19 cellular contexts compared by ENCODE assay signal in genomic region chr20:24871429-24872213, GRCh38.
"Had no signal": no experiment of that assay in that cellular context is flagged by ENCODE, and none has a peak within 500 bp of the region (broad histone marks: within the 10 kb centered on the region; RNA-seq: fewer than 3 reads in every experiment).

No MANE protein-coding gene starts in this region.

- H3K4me3 Mint-ChIP-seq: activated CD8-positive, alpha-beta memory T cell treated with anti-CD3 and anti-CD28 coated beads, Interleukin-2, amount 10 ng/mL, durations not matched to agents 7 days and 5 days; activated naive CD8-positive, alpha-beta T cell; activated T-cell treated with anti-CD3 and anti-CD28 coated beads, Interleukin-2, amount 50 U/mL, for 4 hours; brain; central memory CD8-positive, alpha-beta T cell; naive thymus-derived CD8-positive, alpha-beta T cell; stimulated activated naive B cell treated with anti-CD40 and anti-IgM and Interleukin-4, amounts not matched to agents 10 μg/mL and 1 μg/mL and 100 μg/mL, for 72 hours had no signal

- ATAC-seq: activated CD8-positive, alpha-beta memory T cell treated with anti-CD3 and anti-CD28 coated beads, Interleukin-2, amount 10 ng/mL, durations not matched to agents 7 days and 5 days; activated T-cell treated with anti-CD3 and anti-CD28 coated beads, Interleukin-2, amount 50 U/mL, for 4 hours; lower lobe of right lung; naive thymus-derived CD8-positive, alpha-beta T cell; psoas muscle; sciatic nerve had no signal

- H3K9me3 Mint-ChIP-seq: activated T-cell treated with anti-CD3 and anti-CD28 coated beads, Interleukin-2, amount 50 U/mL, for 4 hours; central memory CD8-positive, alpha-beta T cell; naive thymus-derived CD8-positive, alpha-beta T cell; stimulated activated naive B cell treated with anti-CD40 and anti-IgM and Interleukin-4, amounts not matched to agents 10 μg/mL and 1 μg/mL and 100 μg/mL, for 72 hours had no signal

- H3K27me3 Mint-ChIP-seq: activated CD8-positive, alpha-beta memory T cell treated with anti-CD3 and anti-CD28 coated beads, Interleukin-2, amount 10 ng/mL, durations not matched to agents 7 days and 5 days had no signal

- H3K27ac Mint-ChIP-seq: activated CD8-positive, alpha-beta memory T cell treated with anti-CD3 and anti-CD28 coated beads, Interleukin-2, amount 10 ng/mL, durations not matched to agents 7 days and 5 days; activated naive CD8-positive, alpha-beta T cell; brain; stimulated activated naive B cell treated with anti-CD40 and anti-IgM and Interleukin-4, amounts not matched to agents 10 μg/mL and 1 μg/mL and 100 μg/mL, for 72 hours had no signal

- H3K4me1 Mint-ChIP-seq: activated CD8-positive, alpha-beta memory T cell treated with anti-CD3 and anti-CD28 coated beads, Interleukin-2, amount 10 ng/mL, durations not matched to agents 7 days and 5 days; brain; central memory CD8-positive, alpha-beta T cell had no signal

- H3K36me3 Mint-ChIP-seq: activated CD8-positive, alpha-beta memory T cell treated with anti-CD3 and anti-CD28 coated beads, Interleukin-2, amount 10 ng/mL, durations not matched to agents 7 days and 5 days; activated naive CD8-positive, alpha-beta T cell; brain; naive thymus-derived CD8-positive, alpha-beta T cell; stimulated activated naive B cell treated with anti-CD40 and anti-IgM and Interleukin-4, amounts not matched to agents 10 μg/mL and 1 μg/mL and 100 μg/mL, for 72 hours had no signal

- H3K27ac ChIP-seq: hepatocyte, lower lobe of right lung, psoas muscle, upper lobe of left lung had no signal

- DNase-seq: activated CD4-positive, alpha-beta T cell treated with anti-CD3 and anti-CD28 coated beads for 1 hour; activated CD4-positive, alpha-beta T cell treated with anti-CD3 and anti-CD28 coated beads, Interleukin-2, amount 50 U/mL, for 48 hours; activated CD8-positive, alpha-beta memory T cell treated with anti-CD3 and anti-CD28 coated beads, Interleukin-2, amount 10 ng/mL, durations not matched to agents 7 days and 5 days; activated gamma-delta T cell; activated T-cell treated with anti-CD3 and anti-CD28 coated beads, Interleukin-2, amount 50 U/mL, for 4 hours; amygdala; effector memory CD4-positive, alpha-beta T cell; lower lobe of right lung; naive thymus-derived CD8-positive, alpha-beta T cell; nucleus accumbens; psoas muscle; stimulated activated CD4-positive, alpha-beta T cell treated with anti-CD3 and anti-CD28 coated beads, Interleukin-2, amount 100 ng/mL, for 24 hours; stimulated activated naive B cell treated with anti-CD40 and anti-IgM and Interleukin-4, amounts not matched to agents 10 μg/mL and 1 μg/mL and 100 μg/mL, for 72 hours had no signal
